In genomic region chr16:49698931-49699715, GRCh38 we compare ENCODE assay signal across 1 cellular context.
TF ChIP-seq lines count a peak whose summit lies in the region.

No MANE protein-coding gene starts in this region.

TF ChIP-seq in SK-N-SH, 30 proteins besides CTCF, POLR2A, EP300 and RAD21 (continued from another document):
- TF ChIP-seq, protein P1, sequence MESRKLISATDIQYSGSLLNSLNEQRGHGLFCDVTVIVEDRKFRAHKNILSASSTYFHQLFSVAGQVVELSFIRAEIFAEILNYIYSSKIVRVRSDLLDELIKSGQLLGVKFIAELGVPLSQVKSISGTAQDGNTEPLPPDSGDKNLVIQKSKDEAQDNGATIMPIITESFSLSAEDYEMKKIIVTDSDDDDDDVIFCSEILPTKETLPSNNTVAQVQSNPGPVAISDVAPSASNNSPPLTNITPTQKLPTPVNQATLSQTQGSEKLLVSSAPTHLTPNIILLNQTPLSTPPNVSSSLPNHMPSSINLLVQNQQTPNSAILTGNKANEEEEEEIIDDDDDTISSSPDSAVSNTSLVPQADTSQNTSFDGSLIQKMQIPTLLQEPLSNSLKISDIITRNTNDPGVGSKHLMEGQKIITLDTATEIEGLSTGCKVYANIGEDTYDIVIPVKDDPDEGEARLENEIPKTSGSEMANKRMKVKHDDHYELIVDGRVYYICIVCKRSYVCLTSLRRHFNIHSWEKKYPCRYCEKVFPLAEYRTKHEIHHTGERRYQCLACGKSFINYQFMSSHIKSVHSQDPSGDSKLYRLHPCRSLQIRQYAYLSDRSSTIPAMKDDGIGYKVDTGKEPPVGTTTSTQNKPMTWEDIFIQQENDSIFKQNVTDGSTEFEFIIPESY (IDR thresholded peaks at IDR 0.05; ENCODE audit: borderline replicate concordance, low read depth) = no peak
- TF ChIP-seq NFIC (IDR thresholded peaks at IDR 0.05; ENCODE audit: borderline replicate concordance) (no peak), TAF1 (IDR thresholded peaks at IDR 0.05; ENCODE audit: borderline replicate concordance, low read depth, low read length) (no peak), EZH2phosphoT487 (IDR thresholded peaks at IDR 0.05; ENCODE audit: borderline replicate concordance, low read depth) (no peak), TEAD4 (IDR thresholded peaks at IDR 0.05; ENCODE audit: borderline replicate concordance, insufficient read depth) (no peak), RCOR1 (IDR thresholded peaks at IDR 0.05; ENCODE audit: low read length) (no peak), USF1 (IDR thresholded peaks at IDR 0.05; ENCODE audit: borderline replicate concordance, low read depth) (no peak), FOXJ3 (CRISPR knock-in tag; IDR thresholded peaks at IDR 0.05) (no peak), RFX5 (IDR thresholded peaks at IDR 0.05; ENCODE audit: low read length) (no peak), MAX (IDR thresholded peaks at IDR 0.05; ENCODE audit: low read depth) (no peak), FOXM1 (IDR thresholded peaks at IDR 0.05; ENCODE audit: low read depth) (no peak), ELF1 (IDR thresholded peaks at IDR 0.05) (no peak)
- TF ChIP-seq, protein P2, sequence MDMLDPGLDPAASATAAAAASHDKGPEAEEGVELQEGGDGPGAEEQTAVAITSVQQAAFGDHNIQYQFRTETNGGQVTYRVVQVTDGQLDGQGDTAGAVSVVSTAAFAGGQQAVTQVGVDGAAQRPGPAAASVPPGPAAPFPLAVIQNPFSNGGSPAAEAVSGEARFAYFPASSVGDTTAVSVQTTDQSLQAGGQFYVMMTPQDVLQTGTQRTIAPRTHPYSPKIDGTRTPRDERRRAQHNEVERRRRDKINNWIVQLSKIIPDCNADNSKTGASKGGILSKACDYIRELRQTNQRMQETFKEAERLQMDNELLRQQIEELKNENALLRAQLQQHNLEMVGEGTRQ (IDR thresholded peaks at IDR 0.05; ENCODE audit: borderline replicate concordance, low read depth, low read length) = no peak
